31 cellular contexts compared by ENCODE assay signal in the genomic region with DNA sequence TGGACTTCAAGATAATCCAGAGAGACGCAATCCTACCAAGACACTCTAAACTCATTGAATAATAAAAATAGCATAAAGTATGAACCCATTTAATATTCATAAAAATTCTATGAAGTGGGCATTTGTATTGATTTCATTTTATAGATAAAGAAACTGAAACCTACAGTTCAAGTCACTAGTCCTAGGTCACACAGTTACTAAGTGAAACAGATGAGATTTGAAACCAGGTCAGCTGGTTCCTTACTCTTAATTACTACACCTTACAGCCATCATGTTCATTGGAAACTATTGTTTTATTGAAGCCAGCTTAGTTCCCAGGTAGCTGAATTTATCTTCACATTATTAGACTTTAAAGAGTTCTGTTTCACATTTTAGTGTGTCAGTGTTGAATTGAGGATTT.
"Had no signal": no experiment of that assay in that cellular context is flagged by ENCODE, and none has a peak within 500 bp of the region (broad histone marks: within the 10 kb centered on the region; RNA-seq: fewer than 3 reads in every experiment).

No MANE protein-coding gene starts in this region.

- H3K36me3 Mint-ChIP-seq: activated naive CD8-positive, alpha-beta T cell had no signal

- H3K27me3 Mint-ChIP-seq: activated B cell treated with CpG ODN at 0.5 μM for 24 hours; activated CD4-positive, alpha-beta memory T cell treated with anti-CD3 and anti-CD28 coated beads, Interleukin-2, amount 10 ng/mL, durations not matched to agents 7 days and 5 days; activated CD4-positive, alpha-beta T cell treated with anti-CD3 and anti-CD28 coated beads, Interleukin-2, amount 10 ng/mL, durations not matched to agents 7 days and 5 days; activated naive CD8-positive, alpha-beta T cell; activated T-cell treated with anti-CD3 and anti-CD28 coated beads, Interleukin-2, amount 50 U/mL, for 24 hours; central memory CD8-positive, alpha-beta T cell; dendritic cell treated with granulocyte-macrophage colony-stimulating factor and Interleukin-4, amounts not matched to agents 40 ng/mL and 50 ng/mL, for 4 days; T-helper 17 cell had no signal

- ATAC-seq: activated CD4-positive, CD25-positive, alpha-beta regulatory T cell treated with anti-CD3 and anti-CD28 coated beads, Interleukin-2, amount 50 U/mL, for 24 hours; activated T-cell treated with anti-CD3 and anti-CD28 coated beads, Interleukin-2, amount 50 U/mL, for 72 hours; esophagus mucosa; T-helper 17 cell had no signal

- DNase-seq: activated B cell treated with CpG ODN at 0.5 μM for 24 hours; activated CD4-positive, alpha-beta memory T cell treated with anti-CD3 and anti-CD28 coated beads, Interleukin-2, amount 10 ng/mL, durations not matched to agents 7 days and 5 days; activated CD4-positive, alpha-beta T cell treated with anti-CD3 and anti-CD28 coated beads for 4 hours; activated CD4-positive, alpha-beta T cell treated with anti-CD3 and anti-CD28 coated beads, Interleukin-2, amount 10 ng/mL, durations not matched to agents 7 days and 5 days; activated CD4-positive, alpha-beta T cell treated with anti-CD3 and anti-CD28 coated beads, Interleukin-2, amount 50 U/mL, for 4 hours; activated CD8-positive, alpha-beta memory T cell treated with anti-CD3 and anti-CD28 coated beads, Interleukin-2, amount 50 U/mL, for 48 hours; activated gamma-delta T cell; activated naive CD4-positive, alpha-beta T cell; activated naive CD4-positive, alpha-beta T cell treated with anti-CD3 and anti-CD28 coated beads, Interleukin-2, amount 50 U/mL, for 16 hours; activated T-cell treated with anti-CD3 and anti-CD28 coated beads for 4 hours; activated T-cell treated with anti-CD3 and anti-CD28 coated beads, Interleukin-2, amount 50 U/mL, for 24 hours; activated T-cell treated with anti-CD3 and anti-CD28 coated beads, Interleukin-2, amount 50 U/mL, for 72 hours; amniotic stem cell; anterior cingulate cortex; brain microvascular endothelial cell; dorsolateral prefrontal cortex; effector memory CD4-positive, alpha-beta T cell; endodermal cell; foreskin fibroblast; head of caudate nucleus; T-helper 1 cell; T-helper 17 cell; T1000; WERI-Rb-1 had no signal

- H3K9me3 Mint-ChIP-seq: activated B cell treated with CpG ODN at 0.5 μM for 24 hours; activated CD4-positive, alpha-beta T cell treated with anti-CD3 and anti-CD28 coated beads, Interleukin-2, amount 10 ng/mL, durations not matched to agents 7 days and 5 days; endodermal cell had no signal

- H3K4me3 ChIP-seq: coronary artery, dorsolateral prefrontal cortex had no signal

- H3K27me3 ChIP-seq: brain microvascular endothelial cell, dorsolateral prefrontal cortex had no signal

- H3K27ac Mint-ChIP-seq: activated B cell treated with CpG ODN at 0.5 μM for 24 hours; activated CD4-positive, alpha-beta memory T cell treated with anti-CD3 and anti-CD28 coated beads, Interleukin-2, amount 10 ng/mL, durations not matched to agents 7 days and 5 days; activated CD4-positive, alpha-beta T cell treated with anti-CD3 and anti-CD28 coated beads, Interleukin-2, amount 10 ng/mL, durations not matched to agents 7 days and 5 days; activated naive CD8-positive, alpha-beta T cell; activated T-cell treated with anti-CD3 and anti-CD28 coated beads, Interleukin-2, amount 50 U/mL, for 24 hours; activated T-cell treated with anti-CD3 and anti-CD28 coated beads, Interleukin-2, amount 50 U/mL, for 72 hours; dendritic cell treated with granulocyte-macrophage colony-stimulating factor and Interleukin-4, amounts not matched to agents 40 ng/mL and 50 ng/mL, for 4 days; endodermal cell; T-helper 17 cell; T-helper 2 cell treated with Interferon-gamma antibody and Interleukin-4, amounts not matched to agents 5 μg/mL and 100 μg/mL, for 36 hours had no signal

- H3K36me3 ChIP-seq: brain microvascular endothelial cell, WERI-Rb-1 had no signal

- H3K4me1 Mint-ChIP-seq: activated B cell treated with CpG ODN at 0.5 μM for 24 hours; activated CD4-positive, alpha-beta memory T cell treated with anti-CD3 and anti-CD28 coated beads, Interleukin-2, amount 10 ng/mL, durations not matched to agents 7 days and 5 days; activated CD4-positive, alpha-beta T cell treated with anti-CD3 and anti-CD28 coated beads, Interleukin-2, amount 10 ng/mL, durations not matched to agents 7 days and 5 days; central memory CD8-positive, alpha-beta T cell; T-helper 17 cell had no signal

- H3K27ac ChIP-seq: brain microvascular endothelial cell, coronary artery, dorsolateral prefrontal cortex, WERI-Rb-1 had no signal

- H3K4me3 Mint-ChIP-seq: activated B cell treated with CpG ODN at 0.5 μM for 24 hours; activated CD4-positive, alpha-beta memory T cell treated with anti-CD3 and anti-CD28 coated beads, Interleukin-2, amount 10 ng/mL, durations not matched to agents 7 days and 5 days; activated CD4-positive, alpha-beta T cell treated with anti-CD3 and anti-CD28 coated beads, Interleukin-2, amount 10 ng/mL, durations not matched to agents 7 days and 5 days; activated naive CD8-positive, alpha-beta T cell; activated T-cell treated with anti-CD3 and anti-CD28 coated beads, Interleukin-2, amount 50 U/mL, for 24 hours; activated T-cell treated with anti-CD3 and anti-CD28 coated beads, Interleukin-2, amount 50 U/mL, for 72 hours; central memory CD8-positive, alpha-beta T cell; dendritic cell treated with granulocyte-macrophage colony-stimulating factor and Interleukin-4, amounts not matched to agents 40 ng/mL and 50 ng/mL, for 4 days; endodermal cell; T-helper 17 cell; T-helper 2 cell treated with Interferon-gamma antibody and Interleukin-4, amounts not matched to agents 5 μg/mL and 100 μg/mL, for 36 hours had no signal
